ENCODE assay signal across 8 cellular contexts in the genomic region with DNA sequence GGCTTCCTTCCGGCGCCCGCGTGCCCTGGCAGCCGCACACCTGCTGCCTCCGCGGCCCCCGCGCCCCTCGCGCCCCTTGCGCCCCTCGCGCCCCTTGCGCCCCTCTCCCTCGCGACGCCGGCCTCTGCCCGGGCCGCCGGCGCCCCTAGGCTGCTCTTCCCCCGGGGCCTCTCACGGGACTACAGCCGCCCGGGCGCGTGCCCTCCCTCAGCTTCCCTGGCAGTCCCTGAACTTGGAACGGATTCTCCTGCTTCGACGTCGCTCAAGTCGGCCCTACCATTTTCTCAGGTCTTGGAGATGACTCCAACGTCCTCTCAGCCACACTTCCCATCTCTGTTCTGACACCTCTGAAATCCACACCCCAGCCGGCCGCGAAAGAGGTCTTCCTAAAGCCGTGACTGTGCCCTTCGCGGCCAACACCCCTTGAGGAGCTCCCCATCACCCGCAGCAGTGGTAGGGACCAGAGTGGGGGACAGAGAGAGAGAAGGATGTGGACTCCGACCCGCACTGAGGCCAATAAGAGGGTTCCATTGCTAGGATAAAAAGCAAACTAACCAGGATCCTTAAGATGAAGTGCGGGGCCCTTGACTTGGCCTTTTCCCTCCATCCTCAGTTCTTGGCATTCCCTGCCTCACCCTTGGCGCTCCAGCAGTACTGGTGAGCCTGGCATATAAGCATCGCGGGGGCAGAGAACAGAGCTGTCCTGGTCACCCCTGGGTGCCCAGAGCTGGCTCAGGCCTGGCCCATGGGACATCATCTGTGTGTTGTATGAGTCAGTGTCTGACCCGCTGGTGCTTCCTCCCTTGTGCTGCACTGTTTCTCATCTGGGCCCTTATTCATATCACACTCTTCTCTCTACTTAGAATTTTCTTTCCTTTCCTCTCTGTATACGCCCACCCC. TPM values are rescaled to one million over a fixed set of nuclear protein-coding genes. Genes with fewer than 3 reads are reported as not detected.
A peak's percentile ranks its signal among the peaks of the same experiment; 100 is the strongest.
DNase-seq lines count a peak whose midpoint lies in the region; ATAC-seq and TF ChIP-seq lines count a peak whose summit lies in the region.

No MANE protein-coding gene starts in this region.

- intact Hi-C loops in Panc1 (cut with micrococcal nuclease; ENCODE audit: unreplicated experiment): no loop called here

- peaks cover 14% of the 10 kb centered on the region for H3K4me1 Mint-ChIP-seq in osteocyte (ENCODE audit: unreplicated experiment)

- peak overlapping the region; percentile 72 for H3K4me3 Mint-ChIP-seq in osteocyte (ENCODE audit: unreplicated experiment)

- in situ Hi-C loops in Panc1 (cut with HindIII; ENCODE audit: low pct_unique_long_range_greater_than_20kb, low sequenced_read_pairs) (no loop called here), GM13977 (cut with MboI; ENCODE audit: low pct_unique_long_range_greater_than_20kb, low sequenced_read_pairs, unreplicated experiment) (no loop called here)

- POLR2A ChIA-PET in Panc1 (lab: Charles Lee): no interaction called here

- no peaks in the 10 kb centered on the region for H3K9me3 ChIP-seq in Panc1 (ENCODE audit: control insufficient read depth, insufficient read depth, low read depth, low read length)

- H3K4me1 ChIP-seq in Panc1 (ENCODE audit: control insufficient read depth, insufficient read depth, low read length): peaks cover 3% of the 10 kb centered on the region

- no peaks in the 10 kb centered on the region for H3K36me3 Mint-ChIP-seq in osteocyte (ENCODE audit: unreplicated experiment)

- peaks cover 13% of the 10 kb centered on the region for H3K27me3 Mint-ChIP-seq in osteocyte (ENCODE audit: unreplicated experiment)

- BruUV-seq in Panc1 (replicated peaks; lab: Mats Ljungman, UMichigan): no TSS peak

- DNase-seq in NCI-H2227 (lab: John Stamatoyannopoulos, UW; ENCODE audit: unreplicated experiment): peak; percentile 40
- no peak for DNase-seq in NCI-H2227 treated with DMSO at 0.1 percent for 48 hours (lab: John Stamatoyannopoulos, UW)
- no peak for DNase-seq in Panc1 (ENCODE audit: low read depth, low spot score)
- peak; percentile 17 for DNase-seq in epithelial cell of esophagus (ENCODE audit: low read depth)
- no peak for DNase-seq in osteocyte (ENCODE audit: extremely low spot score, unreplicated experiment)
- DNase-seq in hepatic stellate cell (ENCODE audit: low spot score): no peak
- DNase-seq in GM13977 (ENCODE audit: low spot score): no peak
- DNase-seq in iPS-NIHi11 (ENCODE audit: low spot score): no peak

- TF ChIP-seq CTCF in Panc1 (IDR thresholded peaks at IDR 0.05) (no peak), epithelial cell of esophagus (IDR thresholded peaks at IDR 0.05; ENCODE audit: insufficient read depth, low read depth, low read length, missing control alignments) (no peak), osteocyte (IDR thresholded peaks at IDR 0.05) (no peak), GM13977 (IDR thresholded peaks at IDR 0.05; ENCODE audit: extremely low read depth, insufficient read depth, missing control alignments) (no peak)

- no peaks in the 10 kb centered on the region for H3K9me3 Mint-ChIP-seq in osteocyte (ENCODE audit: unreplicated experiment)

- no peak for ATAC-seq in Panc1

- no peaks in the 10 kb centered on the region for H3K27me3 ChIP-seq in Panc1 (ENCODE audit: control insufficient read depth, insufficient read depth, low read length)

- H3K4me3 ChIP-seq in Panc1 (ENCODE audit: low read depth in 2 of 2, low read length in 2 of 2) (peak overlapping the region; percentile 56 to 60), epithelial cell of esophagus (ENCODE audit: low read length) (peak overlapping the region; percentile 52)

- CTCF ChIA-PET in Panc1 (lab: Charles Lee): interaction anchor here (0.5 kb wide), 1 partner anchor 531 kb away, joined by 3 read pairs; no protein-coding TSS in a partner anchor

- peak overlapping the region; percentile 48; the same call in 1 of the 2 replicates for H3K27ac ChIP-seq in Panc1 (ENCODE audit: low read length)

- no peak overlapping the region for H3K27ac Mint-ChIP-seq in osteocyte (ENCODE audit: unreplicated experiment)

- H3K36me3 ChIP-seq in Panc1 (ENCODE audit: control insufficient read depth, insufficient read depth, low read length): no peaks in the 10 kb centered on the region

RNA-seq across cellular contexts. Expression of gene GARNL3, which starts 38.6 kb away (rescaled TPM):
- 11.5 TPM for total RNA-seq in Panc1 (2021; ENCODE audit: unreplicated experiment)
- 5.1 TPM for polyA plus RNA-seq in Panc1 (2012; ENCODE audit: insufficient read length)
- 5.3 and 6.0 TPM in 2 replicates for total RNA-seq in osteocyte

Comparison
In these comparisons a context has a peak if more than half of its experiments do, and no peak if none do; other contexts are left out.
1. DNase-seq: peak in NCI-H2227 (single experiment) and epithelial cell of esophagus (single experiment); none in NCI-H2227 treated with DMSO at 0.1 percent for 48 hours (single experiment), Panc1 (single experiment), osteocyte (single experiment), hepatic stellate cell (single experiment), GM13977 (single experiment) and iPS-NIHi11 (single experiment).